In the genomic region with DNA sequence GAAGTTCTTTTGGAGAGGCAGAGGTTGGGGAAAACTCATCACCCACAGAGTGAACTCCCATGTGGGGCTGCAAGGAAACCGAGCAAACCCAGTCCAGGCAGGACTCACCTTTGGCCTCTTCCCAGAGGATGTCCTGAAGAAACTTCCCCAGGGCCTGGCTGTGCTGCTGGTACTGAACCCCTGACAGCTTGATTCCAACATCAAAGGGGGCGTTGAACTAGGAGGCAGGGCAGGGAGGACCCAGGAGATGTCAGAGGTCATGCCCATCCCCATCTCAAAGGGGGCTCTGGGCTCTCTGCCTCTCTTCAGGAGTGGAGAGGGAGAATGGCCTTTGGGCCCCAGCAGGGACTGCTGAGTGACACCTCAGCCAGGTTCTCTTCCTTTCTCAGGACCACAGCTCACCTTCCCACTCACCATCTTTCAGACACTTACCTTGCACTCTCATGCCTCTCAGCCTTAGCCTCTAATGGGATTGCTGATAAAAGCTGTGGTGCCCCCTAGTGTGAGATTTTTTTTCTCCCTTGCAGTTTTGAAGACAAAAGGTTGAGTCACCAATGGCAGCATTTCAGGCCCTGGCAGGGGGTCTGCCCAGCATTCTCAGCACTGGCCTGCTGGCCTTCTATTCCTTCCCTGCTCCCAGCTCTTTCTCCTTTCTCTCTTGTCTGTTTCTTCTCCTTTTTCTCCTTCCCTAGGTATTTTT, we compare ENCODE assay signal across 8 cellular contexts.
DNase-seq lines count a peak whose midpoint lies in the region; ATAC-seq, FAIRE-seq and TF ChIP-seq lines count a peak whose summit lies in the region.

No MANE protein-coding gene starts in this region.

- TF ChIP-seq CTCF in LNCaP clone FGC (IDR thresholded peaks at IDR 0.05; ENCODE audit: control insufficient read depth, extremely low read depth, insufficient read depth), result peak; percentile 43

- no peak for ATAC-seq in HG03565 (IDR thresholded peaks at IDR 0.05; ENCODE audit: unreplicated experiment)

- FAIRE-seq in islet of Langerhans (lab: Jason Lieb, UNC), result peak; percentile 89

- H3K4me3 ChIP-seq in LNCaP clone FGC (ENCODE audit: low read depth, low read length), result no peak overlapping the region

- peak; percentile 83 for DNase-seq in ELF-1 (ENCODE audit: low read depth, low spot score)
- no peak for DNase-seq in LNCaP clone FGC (ENCODE audit: low read depth)
- peak; percentile 50 for DNase-seq in amniotic stem cell (lab: John Stamatoyannopoulos, UW)
- DNase-seq in HuH-7.5 (ENCODE audit: low spot score), result no peak
- no peak for DNase-seq in NOMO-1 treated with DMSO at 0.1 percent for 48 hours (lab: John Stamatoyannopoulos, UW; ENCODE audit: unreplicated experiment)
- no peak for DNase-seq in stimulated activated CD4-positive, alpha-beta T cell treated with anti-CD3 and anti-CD28 coated beads, Interleukin-4, amount 100 ng/mL, for 1 hour

Comparison
In these comparisons a context has a peak if more than half of its experiments do, and no peak if none do; other contexts are left out.
1. DNase-seq: peak in ELF-1 (single experiment) and amniotic stem cell (single experiment); none in LNCaP clone FGC (single experiment), HuH-7.5 (single experiment), NOMO-1 treated with DMSO at 0.1 percent for 48 hours (single experiment) and stimulated activated CD4-positive, alpha-beta T cell treated with anti-CD3 and anti-CD28 coated beads, Interleukin-4, amount 100 ng/mL, for 1 hour (single experiment).